ENCODE assay signal across 24 cellular contexts in the genomic region with DNA sequence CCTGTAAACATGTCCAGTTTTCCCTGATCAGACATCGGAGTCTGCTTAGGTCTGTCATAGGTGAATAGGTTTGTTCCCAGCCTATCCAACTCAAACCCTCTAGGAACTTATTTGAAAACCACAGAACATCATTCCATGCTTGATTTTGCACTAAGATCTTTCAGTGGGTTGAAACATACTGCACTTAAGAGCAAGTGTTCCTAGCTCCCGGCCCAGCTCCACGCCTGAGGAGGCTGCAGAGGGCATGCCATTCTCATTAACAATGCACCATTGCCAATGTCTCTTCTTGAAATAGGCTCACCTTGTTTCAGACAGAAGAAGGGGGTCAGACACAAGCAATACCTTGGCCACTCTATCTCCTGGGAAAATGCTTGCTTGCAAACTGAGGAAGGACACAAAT.
DNase-seq lines count a peak whose midpoint lies in the region; ATAC-seq, FAIRE-seq and TF ChIP-seq lines count a peak whose summit lies in the region.
"Had no signal": no experiment of that assay in that cellular context is flagged by ENCODE, and none has a peak within 500 bp of the region (broad histone marks: within the 10 kb centered on the region; RNA-seq: fewer than 3 reads in every experiment).

No MANE protein-coding gene starts in this region.

- no peaks in the 10 kb centered on the region for H3K4me1 ChIP-seq in GM23338 (ENCODE audit: insufficient read depth)
- H3K4me1 ChIP-seq: BE2C, Caco-2 had no signal

- H3K9me3 Mint-ChIP-seq in GM23338 (no peaks in the 10 kb centered on the region), MCF 10A (ENCODE audit: unreplicated experiment) (no peaks in the 10 kb centered on the region)
- H3K9me3 Mint-ChIP-seq: CD4-positive, alpha-beta memory T cell; H9 had no signal

- CTCF ChIA-PET in MCF 10A (lab: Yijun Ruan, JAX), result no interaction called here

- H3K36me3 Mint-ChIP-seq in GM23338 (ENCODE audit: low read depth) (no peaks in the 10 kb centered on the region), MCF 10A (ENCODE audit: insufficient read depth, unreplicated experiment) (no peaks in the 10 kb centered on the region)
- H3K36me3 Mint-ChIP-seq: CD14-positive monocyte; CD4-positive, alpha-beta memory T cell had no signal

- H3K27me3 ChIP-seq in GM23338 (ENCODE audit: insufficient read depth), result no peaks in the 10 kb centered on the region
- H3K27me3 ChIP-seq: BE2C; BLaER1 treated with 17β-estradiol and CSF1 and Interleukin-3, amounts not matched to agents 10 nM and 100 nM had no signal

- peak; percentile 35 for FAIRE-seq in urothelium cell line (lab: Jason Lieb, UNC)
- FAIRE-seq: A204.1, GM12891, GM18507 had no signal

- no TSS peak for BruUV-seq in MCF 10A (replicated peaks; lab: Mats Ljungman, UMichigan)

- no peaks in the 10 kb centered on the region for H4K20me1 ChIP-seq in GM23338 (replicated peaks; ENCODE audit: insufficient read depth)
- H4K20me1 ChIP-seq: BLaER1 treated with 17β-estradiol and CSF1 and Interleukin-3, amounts not matched to agents 10 nM and 100 nM had no signal

- H3K4me1 Mint-ChIP-seq in GM23338, result peaks cover 7% of the 10 kb centered on the region; the same call in 2 of the 3 replicates
- no peaks in the 10 kb centered on the region for H3K4me1 Mint-ChIP-seq in MCF 10A (ENCODE audit: insufficient read depth, unreplicated experiment)
- H3K4me1 Mint-ChIP-seq: CD14-positive monocyte; CD4-positive, alpha-beta memory T cell had no signal

- no peaks in the 10 kb centered on the region for H3F3A ChIP-seq in GM23338 (replicated peaks; ENCODE audit: low read depth)

- no peak overlapping the region for H3K27ac Mint-ChIP-seq in GM23338
- H3K27ac Mint-ChIP-seq in MCF 10A (ENCODE audit: low read depth, unreplicated experiment), result no peak overlapping the region
- H3K27ac Mint-ChIP-seq: CD14-positive monocyte had no signal

- 0 out of 2 replicates have a peak, but pooled peaks cover 3% of the 10 kb centered on the region for H3K9me2 ChIP-seq in GM23338 (ENCODE audit: insufficient read depth)

- H3K27me3 Mint-ChIP-seq in GM23338 (ENCODE audit: insufficient read depth, low read depth, poor library complexity) (no peaks in the 10 kb centered on the region), MCF 10A (ENCODE audit: insufficient read depth, unreplicated experiment) (no peaks in the 10 kb centered on the region)

- H3K79me2 ChIP-seq in GM23338 (replicated peaks; ENCODE audit: insufficient read depth), result no peaks in the 10 kb centered on the region

- DNase-seq in DMS53 (lab: John Stamatoyannopoulos, UW) (peak; percentile 24), DMS53 treated with DMSO at 0.1 percent for 48 hours (lab: John Stamatoyannopoulos, UW; ENCODE audit: unreplicated experiment) (no peak), GM23338 (ENCODE audit: low spot score) (no peak), renal cortical epithelial cell (ENCODE audit: low read depth) (peak; percentile 13), urothelium cell line (ENCODE audit: low spot score) (no peak), MCF 10A (ENCODE audit: unreplicated experiment) (no peak), NAMALWA (ENCODE audit: low spot score) (no peak), hypothalamus (lab: John Stamatoyannopoulos, UW) (no peak)
- DNase-seq: ACHN; AML-193; BE2C; Caco-2; CD4-positive, alpha-beta memory T cell; DMS153; DMS79 treated with DMSO at 0.1 percent for 48 hours; GF-D8; H9 had no signal

- intact Hi-C loops in MCF 10A (cut with micrococcal nuclease), result no loop called here

- peak overlapping the region; percentile 47; the same call in 1 of the 2 replicates for H2AFZ ChIP-seq in GM23338

- H3K27ac ChIP-seq in GM23338 (ENCODE audit: low read depth), result no peak overlapping the region
- H3K27ac ChIP-seq: 22Rv1; BLaER1 treated with 17β-estradiol and CSF1 and Interleukin-3, amounts not matched to agents 10 nM and 100 nM had no signal

- TF ChIP-seq CTCF in GM23338 (conservative IDR thresholded peaks at IDR 0.05; ENCODE audit: low read depth in 2 of 2) (no peak), MCF 10A (IDR thresholded peaks at IDR 0.05; ENCODE audit: unreplicated experiment) (no peak)

- H3K4me2 ChIP-seq in GM23338, result no peak overlapping the region
- H3K4me2 ChIP-seq: BLaER1 treated with 17β-estradiol and CSF1 and Interleukin-3, amounts not matched to agents 10 nM and 100 nM had no signal

- H3K36me3 ChIP-seq in GM23338 (ENCODE audit: insufficient read depth), result no peaks in the 10 kb centered on the region
- H3K36me3 ChIP-seq: BE2C; BLaER1 treated with 17β-estradiol and CSF1 and Interleukin-3, amounts not matched to agents 10 nM and 100 nM had no signal

- H3K4me3 Mint-ChIP-seq in GM23338 (no peak overlapping the region), MCF 10A (ENCODE audit: unreplicated experiment) (no peak overlapping the region)
- H3K4me3 Mint-ChIP-seq: CD14-positive monocyte; CD4-positive, alpha-beta memory T cell; H9 had no signal

- H3K4me3 ChIP-seq in GM23338, result no peak overlapping the region
- H3K4me3 ChIP-seq: BLaER1 treated with 17β-estradiol and CSF1 and Interleukin-3, amounts not matched to agents 10 nM and 100 nM had no signal

- POLR2A ChIA-PET in MCF 10A (lab: Yijun Ruan, JAX), result no interaction called here

- ATAC-seq in GM23338, result no peak
- ATAC-seq: HCT116 had no signal

TF ChIP-seq in GM23338, 12 proteins besides CTCF, POLR2A, EP300 and RAD21 (continues in another document):
- TF ChIP-seq NANOG (IDR thresholded peaks at IDR 0.05; ENCODE audit: borderline replicate concordance), result no peak
- TF ChIP-seq ZNF114 (CRISPR knock-in tag; IDR thresholded peaks at IDR 0.05), result no peak
- no peak for TF ChIP-seq POLR2AphosphoS5 (IDR thresholded peaks at IDR 0.05; ENCODE audit: low read depth)
- no peak for TF ChIP-seq CREB1 (CRISPR knock-in tag; IDR thresholded peaks at IDR 0.05; ENCODE audit: low read depth)
- TF ChIP-seq, protein P1, sequence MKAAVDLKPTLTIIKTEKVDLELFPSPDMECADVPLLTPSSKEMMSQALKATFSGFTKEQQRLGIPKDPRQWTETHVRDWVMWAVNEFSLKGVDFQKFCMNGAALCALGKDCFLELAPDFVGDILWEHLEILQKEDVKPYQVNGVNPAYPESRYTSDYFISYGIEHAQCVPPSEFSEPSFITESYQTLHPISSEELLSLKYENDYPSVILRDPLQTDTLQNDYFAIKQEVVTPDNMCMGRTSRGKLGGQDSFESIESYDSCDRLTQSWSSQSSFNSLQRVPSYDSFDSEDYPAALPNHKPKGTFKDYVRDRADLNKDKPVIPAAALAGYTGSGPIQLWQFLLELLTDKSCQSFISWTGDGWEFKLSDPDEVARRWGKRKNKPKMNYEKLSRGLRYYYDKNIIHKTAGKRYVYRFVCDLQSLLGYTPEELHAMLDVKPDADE (IDR thresholded peaks at IDR 0.05), result no peak
- TF ChIP-seq ZNF462 (CRISPR knock-in tag; IDR thresholded peaks at IDR 0.05), result no peak

Comparison
In these comparisons a context has a peak if more than half of its experiments do, and no peak if none do; other contexts are left out.
1. DNase-seq: peak in DMS53 (single experiment) and renal cortical epithelial cell (single experiment); none in DMS53 treated with DMSO at 0.1 percent for 48 hours (single experiment), GM23338 (single experiment), urothelium cell line (single experiment), MCF 10A (single experiment), NAMALWA (single experiment) and hypothalamus (0 of 51).